In the genomic region with DNA sequence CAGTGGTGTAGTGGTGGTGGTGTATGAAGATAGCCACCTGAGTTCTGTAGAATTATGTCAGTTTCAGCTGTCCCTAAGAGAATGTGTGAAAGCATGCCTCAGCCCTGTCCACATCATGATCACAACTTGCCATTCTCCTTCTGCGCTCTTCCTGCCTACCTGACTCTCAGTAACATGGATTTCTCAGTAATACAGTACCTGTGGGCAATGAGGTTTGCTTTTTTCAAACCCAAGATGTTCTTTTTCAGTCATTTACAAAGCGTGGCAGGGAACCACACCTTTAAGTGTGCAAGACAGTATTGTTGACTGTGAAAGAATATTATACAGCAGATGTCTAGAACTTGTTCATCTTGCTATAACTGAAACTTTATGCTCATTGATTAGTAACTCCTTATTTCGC, we compare ENCODE assay signal across 19 cellular contexts. TPM values are rescaled to one million over a fixed set of nuclear protein-coding genes. Genes with fewer than 3 reads are reported as not detected.
DNase-seq lines count a peak whose midpoint lies in the region; ATAC-seq and TF ChIP-seq lines count a peak whose summit lies in the region.
"Had no signal": no experiment of that assay in that cellular context is flagged by ENCODE, and none has a peak within 500 bp of the region (broad histone marks: within the 10 kb centered on the region; RNA-seq: fewer than 3 reads in every experiment).

No MANE protein-coding gene starts in this region.

- H3K9me3 Mint-ChIP-seq in activated CD4-positive, alpha-beta T cell treated with anti-CD3 and anti-CD28 coated beads, Interleukin-2, amount 10 ng/mL, durations not matched to agents 7 days and 5 days, result no peaks in the 10 kb centered on the region
- no peaks in the 10 kb centered on the region for H3K9me3 Mint-ChIP-seq in CD4-positive, alpha-beta T cell
- no peaks in the 10 kb centered on the region for H3K9me3 Mint-ChIP-seq in activated CD4-positive, alpha-beta memory T cell treated with anti-CD3 and anti-CD28 coated beads, Interleukin-2, amount 10 ng/mL, durations not matched to agents 7 days and 5 days
- H3K9me3 Mint-ChIP-seq in immature natural killer cell, result no peaks in the 10 kb centered on the region

- no peaks in the 10 kb centered on the region for H3K27me3 Mint-ChIP-seq in activated CD4-positive, alpha-beta T cell treated with anti-CD3 and anti-CD28 coated beads, Interleukin-2, amount 10 ng/mL, durations not matched to agents 7 days and 5 days
- H3K27me3 Mint-ChIP-seq in CD4-positive, alpha-beta T cell, result no peaks in the 10 kb centered on the region
- H3K27me3 Mint-ChIP-seq in activated CD4-positive, alpha-beta memory T cell treated with anti-CD3 and anti-CD28 coated beads, Interleukin-2, amount 10 ng/mL, durations not matched to agents 7 days and 5 days, result no peaks in the 10 kb centered on the region
- H3K27me3 Mint-ChIP-seq in immature natural killer cell (ENCODE audit: low read depth in 3 of 3), result peaks cover 0 to 1% (median 0%) of the 10 kb centered on the region in 3 donors

- H3K4me1 Mint-ChIP-seq in activated CD4-positive, alpha-beta T cell treated with anti-CD3 and anti-CD28 coated beads, Interleukin-2, amount 10 ng/mL, durations not matched to agents 7 days and 5 days, result peaks cover 82% of the 10 kb centered on the region
- H3K4me1 Mint-ChIP-seq in CD4-positive, alpha-beta T cell (ENCODE audit: low read depth), result peaks cover 78% of the 10 kb centered on the region
- H3K4me1 Mint-ChIP-seq in activated CD4-positive, alpha-beta memory T cell treated with anti-CD3 and anti-CD28 coated beads, Interleukin-2, amount 10 ng/mL, durations not matched to agents 7 days and 5 days, result peaks cover 84% of the 10 kb centered on the region
- H3K4me1 Mint-ChIP-seq in immature natural killer cell, result peaks cover 44 to 80% of the 10 kb centered on the region in 2 donors

- H3K27ac ChIP-seq in CD4-positive, alpha-beta T cell (ENCODE audit: low read depth, low read length), result no peak overlapping the region
- H3K27ac ChIP-seq in right atrium auricular region, result no peak overlapping the region
- H3K27ac ChIP-seq: A549, C4-2B, Peyer's patch had no signal

- peaks cover 69% of the 10 kb centered on the region for H3K36me3 ChIP-seq in right atrium auricular region

- H3K4me3 ChIP-seq in right atrium auricular region, result no peak overlapping the region
- H3K4me3 ChIP-seq: A549, HAP-1, Peyer's patch had no signal

- no peak overlapping the region for H3K4me3 Mint-ChIP-seq in activated CD4-positive, alpha-beta T cell treated with anti-CD3 and anti-CD28 coated beads, Interleukin-2, amount 10 ng/mL, durations not matched to agents 7 days and 5 days
- H3K4me3 Mint-ChIP-seq in CD4-positive, alpha-beta T cell, result peak overlapping the region; percentile 44
- no peak overlapping the region for H3K4me3 Mint-ChIP-seq in activated CD4-positive, alpha-beta memory T cell treated with anti-CD3 and anti-CD28 coated beads, Interleukin-2, amount 10 ng/mL, durations not matched to agents 7 days and 5 days
- no peak overlapping the region for H3K4me3 Mint-ChIP-seq in immature natural killer cell

- no peaks in the 10 kb centered on the region for H3K9me3 ChIP-seq in CD4-positive, alpha-beta T cell (ENCODE audit: control insufficient read depth, low read length)
- H3K9me3 ChIP-seq in right atrium auricular region, result no peaks in the 10 kb centered on the region
- H3K9me3 ChIP-seq: A549, HAP-1, Peyer's patch had no signal

- peaks cover 84% of the 10 kb centered on the region for H3K36me3 Mint-ChIP-seq in activated CD4-positive, alpha-beta T cell treated with anti-CD3 and anti-CD28 coated beads, Interleukin-2, amount 10 ng/mL, durations not matched to agents 7 days and 5 days (ENCODE audit: low read depth)
- peaks cover 95% of the 10 kb centered on the region for H3K36me3 Mint-ChIP-seq in CD4-positive, alpha-beta T cell (ENCODE audit: low read depth)
- H3K36me3 Mint-ChIP-seq in activated CD4-positive, alpha-beta memory T cell treated with anti-CD3 and anti-CD28 coated beads, Interleukin-2, amount 10 ng/mL, durations not matched to agents 7 days and 5 days (ENCODE audit: low read depth), result peaks cover 86% of the 10 kb centered on the region
- H3K36me3 Mint-ChIP-seq in immature natural killer cell, result peaks cover 25 to 54% (median 41%) of the 10 kb centered on the region in 3 donors

- no peak for TF ChIP-seq CTCF in CD4-positive, alpha-beta T cell (IDR thresholded peaks at IDR 0.05)
- no peak for TF ChIP-seq CTCF in right atrium auricular region (IDR thresholded peaks at IDR 0.05)

- ATAC-seq in CD4-positive, alpha-beta T cell (ENCODE audit: poor library complexity), result no peak
- ATAC-seq in HG03565 (IDR thresholded peaks at IDR 0.05; ENCODE audit: unreplicated experiment), result no peak
- ATAC-seq: A549 had no signal

- H3K27me3 ChIP-seq in CD4-positive, alpha-beta T cell (ENCODE audit: control insufficient read depth, insufficient read depth, low read length), result no peaks in the 10 kb centered on the region
- no peaks in the 10 kb centered on the region for H3K27me3 ChIP-seq in right atrium auricular region
- H3K27me3 ChIP-seq: Peyer's patch had no signal

- CTCF ChIA-PET in activated CD4-positive, alpha-beta T cell treated with anti-CD3 and anti-CD28 coated beads, Interleukin-2, amount 10 ng/mL, durations not matched to agents 7 days and 5 days (lab: Charles Lee), result no interaction called here
- CTCF ChIA-PET in CD4-positive, alpha-beta T cell (lab: Charles Lee), result interaction anchor here (2.6 to 9.8 kb wide), 2 partner anchors 9 to 21 kb away, joined by 15 to 168 read pairs; no protein-coding TSS in a partner anchor
- CTCF ChIA-PET in activated CD4-positive, alpha-beta memory T cell treated with anti-CD3 and anti-CD28 coated beads, Interleukin-2, amount 10 ng/mL, durations not matched to agents 7 days and 5 days (lab: Charles Lee), result interaction anchor here (1.2 to 10.8 kb wide), 5 partner anchors 9 to 40 kb away, joined by 3 to 201 read pairs (median 7); no protein-coding TSS in a partner anchor

- intact Hi-C loops in CD4-positive, alpha-beta T cell (cut with DNase I, micrococcal nuclease), result no loop called here

- H3K27ac Mint-ChIP-seq in activated CD4-positive, alpha-beta T cell treated with anti-CD3 and anti-CD28 coated beads, Interleukin-2, amount 10 ng/mL, durations not matched to agents 7 days and 5 days, result peak overlapping the region; percentile 28
- peak overlapping the region; percentile 75 for H3K27ac Mint-ChIP-seq in CD4-positive, alpha-beta T cell
- peak overlapping the region; percentile 53 for H3K27ac Mint-ChIP-seq in activated CD4-positive, alpha-beta memory T cell treated with anti-CD3 and anti-CD28 coated beads, Interleukin-2, amount 10 ng/mL, durations not matched to agents 7 days and 5 days
- peak overlapping the region; percentile 15 to 79 (median 46) for H3K27ac Mint-ChIP-seq in immature natural killer cell

- DNase-seq in activated CD4-positive, alpha-beta T cell treated with anti-CD3 and anti-CD28 coated beads, Interleukin-2, amount 10 ng/mL, durations not matched to agents 7 days and 5 days, result no peak
- no peak for DNase-seq in activated CD4-positive, alpha-beta T cell treated with anti-CD3 and anti-CD28 coated beads, Interleukin-2, amount 50 U/mL, for 1 hour
- DNase-seq in CD4-positive, alpha-beta T cell, result no peak
- no peak for DNase-seq in activated CD4-positive, alpha-beta memory T cell treated with anti-CD3 and anti-CD28 coated beads, Interleukin-2, amount 10 ng/mL, durations not matched to agents 7 days and 5 days
- no peak for DNase-seq in immature natural killer cell
- no peak for DNase-seq in stimulated activated CD4-positive, alpha-beta T cell treated with anti-CD3 and anti-CD28 coated beads, Interleukin-4, amount 100 ng/mL, for 4 hours
- no peak for DNase-seq in right atrium auricular region (ENCODE audit: low spot score)
- DNase-seq: DMS79, Karpas-422, NCI-H1105 treated with DMSO at 0.1 percent for 48 hours, NCI-H1930, NCI-H2171, NCI-H446 treated with DMSO at 0.1 percent for 48 hours, NCI-H774, Peyer's patch had no signal

- POLR2A ChIA-PET in activated CD4-positive, alpha-beta T cell treated with anti-CD3 and anti-CD28 coated beads, Interleukin-2, amount 10 ng/mL, durations not matched to agents 7 days and 5 days (lab: Charles Lee), result no interaction called here
- POLR2A ChIA-PET in CD4-positive, alpha-beta T cell (lab: Charles Lee), result interaction anchor here (11.5 kb wide), 1 partner anchor 19 kb away, joined by 270 read pairs; no protein-coding TSS in a partner anchor
- POLR2A ChIA-PET in activated CD4-positive, alpha-beta memory T cell treated with anti-CD3 and anti-CD28 coated beads, Interleukin-2, amount 10 ng/mL, durations not matched to agents 7 days and 5 days (lab: Charles Lee), result interaction anchor here (1.2 to 3.3 kb wide), 5 partner anchors 11 to 33 kb away, joined by 3 to 17 read pairs (median 5); no protein-coding TSS in a partner anchor

- peaks cover 0 to 8% of the 10 kb centered on the region in 2 donors for H3K4me1 ChIP-seq in right atrium auricular region
- H3K4me1 ChIP-seq: A549, HAP-1 had no signal

RNA-seq across cellular contexts. Expression of a gene that starts 38.9 kb away (rescaled TPM):
- 10 to 100 TPM; 73.4 to 75.0 TPM for total RNA-seq in activated CD4-positive, alpha-beta T cell treated with anti-CD3 and anti-CD28 coated beads, Interleukin-2, amount 10 ng/mL, durations not matched to agents 7 days and 5 days
- 100 to 1,000 TPM; 119 to 126 TPM for total RNA-seq in CD4-positive, alpha-beta T cell
- total RNA-seq in activated CD4-positive, alpha-beta memory T cell treated with anti-CD3 and anti-CD28 coated beads, Interleukin-2, amount 10 ng/mL, durations not matched to agents 7 days and 5 days, result 10 to 100 TPM; 82.1 to 82.9 TPM
- 100 to 1,000 TPM in 2 of 3 donors, 10 to 100 TPM in 1; 92.3 to 161 (median 124) TPM for polyA plus RNA-seq in immature natural killer cell
- 10 to 100 TPM; 48.2 to 74.5 TPM for total RNA-seq in right atrium auricular region
